12 cellular contexts compared by ENCODE assay signal in genomic region chr17:77555741-77556291, GRCh38.
DNase-seq lines count a peak whose midpoint lies in the region; ATAC-seq and FAIRE-seq lines count a peak whose summit lies in the region.
"Had no signal": no experiment of that assay in that cellular context is flagged by ENCODE, and none has a peak within 500 bp of the region (broad histone marks: within the 10 kb centered on the region; RNA-seq: fewer than 3 reads in every experiment).

No MANE protein-coding gene starts in this region.

- no peaks in the 10 kb centered on the region for H3K9me3 Mint-ChIP-seq in stimulated activated naive B cell treated with anti-CD40 and anti-IgM and Interleukin-4, amounts not matched to agents 10 μg/mL and 1 μg/mL and 100 μg/mL, for 72 hours

- H3K4me1 Mint-ChIP-seq in stimulated activated naive B cell treated with anti-CD40 and anti-IgM and Interleukin-4, amounts not matched to agents 10 μg/mL and 1 μg/mL and 100 μg/mL, for 72 hours = peaks cover 5 to 12% of the 10 kb centered on the region in 2 donors

- no peak overlapping the region for H3K27ac Mint-ChIP-seq in stimulated activated naive B cell treated with anti-CD40 and anti-IgM and Interleukin-4, amounts not matched to agents 10 μg/mL and 1 μg/mL and 100 μg/mL, for 72 hours

- DNase-seq in NCI-H2107 treated with DMSO at 0.1 percent for 48 hours (lab: John Stamatoyannopoulos, UW; ENCODE audit: unreplicated experiment) (peak; percentile 52), NCI-H2107 (lab: John Stamatoyannopoulos, UW) (no peak), amniotic epithelial cell (ENCODE audit: low read depth) (peak; percentile 57), iris pigment epithelial cell (ENCODE audit: low read depth) (peak; percentile 18), urothelium cell line (ENCODE audit: low spot score) (peak; percentile 81)
- DNase-seq in effector memory CD4-positive, alpha-beta T cell = no peak
- DNase-seq in stimulated activated naive B cell treated with anti-CD40 and anti-IgM and Interleukin-4, amounts not matched to agents 10 μg/mL and 1 μg/mL and 100 μg/mL, for 72 hours = no peak
- DNase-seq: NK-92 treated with Interleukin-12 subunit alpha and Interleukin-12 subunit beta, amount 100 ng/mL, for 24 hours had no signal

- no peak overlapping the region for H3K27ac ChIP-seq in effector memory CD4-positive, alpha-beta T cell (ENCODE audit: insufficient read depth, low read length, poor library complexity, severe bottlenecking)

- ATAC-seq in HG02840 (IDR thresholded peaks at IDR 0.05; ENCODE audit: low FRiP score, unreplicated experiment) = no peak
- no peak for ATAC-seq in stimulated activated naive B cell treated with anti-CD40 and anti-IgM and Interleukin-4, amounts not matched to agents 10 μg/mL and 1 μg/mL and 100 μg/mL, for 72 hours (replicated peaks)

- FAIRE-seq in urothelium cell line (lab: Jason Lieb, UNC) = peak; percentile 95
- FAIRE-seq: A204.1, endometrium, GM12892 had no signal

- no peaks in the 10 kb centered on the region for H3K9me3 ChIP-seq in effector memory CD4-positive, alpha-beta T cell (ENCODE audit: control insufficient read depth, low read length)

- H3K4me1 ChIP-seq in effector memory CD4-positive, alpha-beta T cell (ENCODE audit: control insufficient read depth, insufficient read depth, low read length, poor library complexity, severe bottlenecking) = no peaks in the 10 kb centered on the region

- H3K27me3 Mint-ChIP-seq in stimulated activated naive B cell treated with anti-CD40 and anti-IgM and Interleukin-4, amounts not matched to agents 10 μg/mL and 1 μg/mL and 100 μg/mL, for 72 hours = peaks cover 19 to 29% of the 10 kb centered on the region in 2 donors

- no peaks in the 10 kb centered on the region for H3K36me3 Mint-ChIP-seq in stimulated activated naive B cell treated with anti-CD40 and anti-IgM and Interleukin-4, amounts not matched to agents 10 μg/mL and 1 μg/mL and 100 μg/mL, for 72 hours

- H3K4me3 ChIP-seq in effector memory CD4-positive, alpha-beta T cell (ENCODE audit: insufficient read depth, low read depth, low read length, poor library complexity, severe bottlenecking) = no peak overlapping the region

- peaks cover 6% of the 10 kb centered on the region for H3K27me3 ChIP-seq in effector memory CD4-positive, alpha-beta T cell (replicated peaks; ENCODE audit: control insufficient read depth, insufficient read depth, low read length, poor library complexity, severe bottlenecking)

- H3K36me3 ChIP-seq in effector memory CD4-positive, alpha-beta T cell (ENCODE audit: control insufficient read depth, insufficient read depth, low read length) = no peaks in the 10 kb centered on the region

- H3K4me3 Mint-ChIP-seq in stimulated activated naive B cell treated with anti-CD40 and anti-IgM and Interleukin-4, amounts not matched to agents 10 μg/mL and 1 μg/mL and 100 μg/mL, for 72 hours = no peak overlapping the region

Comparison
In these comparisons a context has a peak if more than half of its experiments do, and no peak if none do; other contexts are left out.
1. DNase-seq: peak in NCI-H2107 treated with DMSO at 0.1 percent for 48 hours (single experiment), amniotic epithelial cell (single experiment), iris pigment epithelial cell (single experiment) and urothelium cell line (single experiment); none in NCI-H2107 (single experiment), effector memory CD4-positive, alpha-beta T cell (0 of 3) and stimulated activated naive B cell treated with anti-CD40 and anti-IgM and Interleukin-4, amounts not matched to agents 10 μg/mL and 1 μg/mL and 100 μg/mL, for 72 hours (single experiment).